1 cellular context compared by ENCODE assay signal in genomic region chr22:49546811-49547585, GRCh38.
TF ChIP-seq lines count a peak whose summit lies in the region.

No MANE protein-coding gene starts in this region.

TF ChIP-seq in HepG2, 621 proteins besides CTCF, POLR2A, EP300 and RAD21 (continued from another document):
- TF ChIP-seq, protein P1, sequence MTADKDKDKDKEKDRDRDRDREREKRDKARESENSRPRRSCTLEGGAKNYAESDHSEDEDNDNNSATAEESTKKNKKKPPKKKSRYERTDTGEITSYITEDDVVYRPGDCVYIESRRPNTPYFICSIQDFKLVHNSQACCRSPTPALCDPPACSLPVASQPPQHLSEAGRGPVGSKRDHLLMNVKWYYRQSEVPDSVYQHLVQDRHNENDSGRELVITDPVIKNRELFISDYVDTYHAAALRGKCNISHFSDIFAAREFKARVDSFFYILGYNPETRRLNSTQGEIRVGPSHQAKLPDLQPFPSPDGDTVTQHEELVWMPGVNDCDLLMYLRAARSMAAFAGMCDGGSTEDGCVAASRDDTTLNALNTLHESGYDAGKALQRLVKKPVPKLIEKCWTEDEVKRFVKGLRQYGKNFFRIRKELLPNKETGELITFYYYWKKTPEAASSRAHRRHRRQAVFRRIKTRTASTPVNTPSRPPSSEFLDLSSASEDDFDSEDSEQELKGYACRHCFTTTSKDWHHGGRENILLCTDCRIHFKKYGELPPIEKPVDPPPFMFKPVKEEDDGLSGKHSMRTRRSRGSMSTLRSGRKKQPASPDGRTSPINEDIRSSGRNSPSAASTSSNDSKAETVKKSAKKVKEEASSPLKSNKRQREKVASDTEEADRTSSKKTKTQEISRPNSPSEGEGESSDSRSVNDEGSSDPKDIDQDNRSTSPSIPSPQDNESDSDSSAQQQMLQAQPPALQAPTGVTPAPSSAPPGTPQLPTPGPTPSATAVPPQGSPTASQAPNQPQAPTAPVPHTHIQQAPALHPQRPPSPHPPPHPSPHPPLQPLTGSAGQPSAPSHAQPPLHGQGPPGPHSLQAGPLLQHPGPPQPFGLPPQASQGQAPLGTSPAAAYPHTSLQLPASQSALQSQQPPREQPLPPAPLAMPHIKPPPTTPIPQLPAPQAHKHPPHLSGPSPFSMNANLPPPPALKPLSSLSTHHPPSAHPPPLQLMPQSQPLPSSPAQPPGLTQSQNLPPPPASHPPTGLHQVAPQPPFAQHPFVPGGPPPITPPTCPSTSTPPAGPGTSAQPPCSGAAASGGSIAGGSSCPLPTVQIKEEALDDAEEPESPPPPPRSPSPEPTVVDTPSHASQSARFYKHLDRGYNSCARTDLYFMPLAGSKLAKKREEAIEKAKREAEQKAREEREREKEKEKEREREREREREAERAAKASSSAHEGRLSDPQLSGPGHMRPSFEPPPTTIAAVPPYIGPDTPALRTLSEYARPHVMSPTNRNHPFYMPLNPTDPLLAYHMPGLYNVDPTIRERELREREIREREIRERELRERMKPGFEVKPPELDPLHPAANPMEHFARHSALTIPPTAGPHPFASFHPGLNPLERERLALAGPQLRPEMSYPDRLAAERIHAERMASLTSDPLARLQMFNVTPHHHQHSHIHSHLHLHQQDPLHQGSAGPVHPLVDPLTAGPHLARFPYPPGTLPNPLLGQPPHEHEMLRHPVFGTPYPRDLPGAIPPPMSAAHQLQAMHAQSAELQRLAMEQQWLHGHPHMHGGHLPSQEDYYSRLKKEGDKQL (CRISPR knock-in tag; IDR thresholded peaks at IDR 0.05; ENCODE audit: low read depth): no peak
- TF ChIP-seq FLYWCH1 (CRISPR knock-in tag; IDR thresholded peaks at IDR 0.05) (no peak), FOXC1 (CRISPR knock-in tag; IDR thresholded peaks at IDR 0.05; ENCODE audit: borderline replicate concordance) (no peak), SP4 (CRISPR knock-in tag; IDR thresholded peaks at IDR 0.05) (no peak), USF2 (IDR thresholded peaks at IDR 0.05; ENCODE audit: low read depth, low read length) (no peak), USF2 (CRISPR knock-in tag; IDR thresholded peaks at IDR 0.05; ENCODE audit: borderline replicate concordance) (no peak), MTA3 (CRISPR knock-in tag; IDR thresholded peaks at IDR 0.05) (no peak), ZFP36L1 (CRISPR knock-in tag; IDR thresholded peaks at IDR 0.05) (no peak), CSRNP2 (CRISPR knock-in tag; conservative IDR thresholded peaks at IDR 0.05; ENCODE audit: low read depth) (no peak), FOXM1 (CRISPR knock-in tag; IDR thresholded peaks at IDR 0.05) (no peak)
